Comparison of ENCODE assay signal across 8 cellular contexts in the genomic region with DNA sequence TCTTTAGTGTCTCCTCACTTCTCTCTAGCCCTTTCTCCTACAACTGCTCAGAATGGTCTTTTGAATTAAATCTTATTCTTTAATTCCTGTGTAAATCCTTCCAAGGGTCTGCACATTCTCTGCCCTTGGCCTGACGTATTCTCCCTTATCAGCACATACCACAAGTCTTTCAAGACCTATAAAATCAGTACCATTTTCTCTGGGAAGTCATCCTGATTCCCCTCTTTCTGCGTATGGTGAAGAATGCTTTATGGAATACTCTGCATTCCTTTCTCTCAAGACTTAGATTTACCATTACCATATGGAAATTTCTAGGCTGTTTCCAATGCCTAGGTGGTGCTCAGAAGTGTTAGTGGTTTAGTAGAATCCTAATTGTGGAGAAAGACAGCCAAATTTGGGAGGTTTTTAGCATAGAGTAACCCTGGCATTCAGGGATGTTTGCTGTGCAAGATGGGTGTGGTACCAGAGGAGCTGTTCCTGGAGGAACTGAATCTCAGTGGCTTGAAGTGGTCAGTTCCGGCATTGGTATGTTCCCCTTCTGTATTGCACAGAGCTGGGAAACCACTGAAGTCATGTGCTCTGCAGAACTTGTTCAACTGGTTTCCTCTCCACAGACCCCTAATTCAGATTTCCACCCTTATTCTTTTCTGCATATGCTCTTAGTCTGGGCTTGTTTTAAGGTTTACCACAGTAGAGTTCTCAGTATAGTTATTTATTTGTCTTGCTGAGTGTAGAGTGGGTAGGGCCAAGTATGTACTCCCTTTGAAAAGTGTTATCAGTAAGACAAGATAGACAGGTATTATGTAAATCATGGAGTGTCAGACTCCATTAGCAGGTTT. TPM values are rescaled to one million over a fixed set of nuclear protein-coding genes. Genes with fewer than 3 reads are reported as not detected.
DNase-seq lines count a peak whose midpoint lies in the region; ATAC-seq and TF ChIP-seq lines count a peak whose summit lies in the region.

No MANE protein-coding gene starts in this region.

- peaks cover 20% of the 10 kb centered on the region for H3K36me3 Mint-ChIP-seq in nephron (ENCODE audit: low read depth)

- no peaks in the 10 kb centered on the region for H3K9me3 ChIP-seq in OCI-LY3 (ENCODE audit: insufficient read depth, low read length)

- peaks cover 2% of the 10 kb centered on the region for H3K9me3 Mint-ChIP-seq in nephron

- peaks cover 67% of the 10 kb centered on the region for H3K79me2 ChIP-seq in OCI-LY3 (ENCODE audit: low read length)

- peaks cover 38% of the 10 kb centered on the region for H3K4me1 Mint-ChIP-seq in nephron

- H3K9ac ChIP-seq in OCI-LY3 (ENCODE audit: low read length), result no peak overlapping the region

- peaks cover 3% of the 10 kb centered on the region for H3K36me3 ChIP-seq in OCI-LY3 (replicated peaks; ENCODE audit: low read depth, low read length)

- no peak overlapping the region for H2AFZ ChIP-seq in OCI-LY3 (ENCODE audit: low read depth, low read length)

- H3K27me3 ChIP-seq in OCI-LY3 (ENCODE audit: low read depth, low read length), result no peaks in the 10 kb centered on the region

- H3K27me3 Mint-ChIP-seq in nephron (ENCODE audit: low read depth), result no peaks in the 10 kb centered on the region

- peak overlapping the region; percentile 73 to 92 (median 87) for H3K27ac Mint-ChIP-seq in nephron

- H4K20me1 ChIP-seq in OCI-LY3 (ENCODE audit: insufficient read depth, low read length), result peaks cover 49% of the 10 kb centered on the region

- ATAC-seq in GM18909 (IDR thresholded peaks at IDR 0.05; ENCODE audit: poor library complexity, unreplicated experiment) (peak; percentile 86), HG03108 (IDR thresholded peaks at IDR 0.05; ENCODE audit: unreplicated experiment) (peak; percentile 96), esophagus mucosa (peak; percentile 92)

- DNase-seq in AML-193 (lab: John Stamatoyannopoulos, UW) (peak; percentile 47 to 81), T-helper 9 cell (no peak), ecto neural progenitor cell (ENCODE audit: low spot score) (no peak)

- peak overlapping the region; percentile 8; the same call in 1 of the 2 replicates for H3K4me2 ChIP-seq in OCI-LY3 (ENCODE audit: low read length)

- no peak for TF ChIP-seq CTCF in OCI-LY3 (IDR thresholded peaks at IDR 0.05; ENCODE audit: low read depth, low read length)
- no peak for TF ChIP-seq CTCF in nephron (IDR thresholded peaks at IDR 0.05; ENCODE audit: unreplicated experiment in 3 of 3)

- H3K4me1 ChIP-seq in OCI-LY3 (ENCODE audit: low read length), result peaks cover 10% of the 10 kb centered on the region

- H3K27ac ChIP-seq in OCI-LY3 (ENCODE audit: low read length), result no peak overlapping the region

- H3K4me3 Mint-ChIP-seq in nephron, result no peak overlapping the region

- no peak overlapping the region for H3K4me3 ChIP-seq in OCI-LY3 (ENCODE audit: low read length)

RNA-seq across cellular contexts. Expression of a gene that starts 24.5 kb away (rescaled TPM):
- total RNA-seq in esophagus mucosa, result 157 TPM

Comparison
In these comparisons a context has a peak if more than half of its experiments do, and no peak if none do; other contexts are left out.
1. DNase-seq: peak in AML-193 (2 of 2); none in T-helper 9 cell (single experiment) and ecto neural progenitor cell (single experiment).
2. Peak in every context shown above with its lines, with median percentiles within 50 percentile points of each other: ATAC-seq.